ENCODE assay signal across 23 cellular contexts in the genomic region with DNA sequence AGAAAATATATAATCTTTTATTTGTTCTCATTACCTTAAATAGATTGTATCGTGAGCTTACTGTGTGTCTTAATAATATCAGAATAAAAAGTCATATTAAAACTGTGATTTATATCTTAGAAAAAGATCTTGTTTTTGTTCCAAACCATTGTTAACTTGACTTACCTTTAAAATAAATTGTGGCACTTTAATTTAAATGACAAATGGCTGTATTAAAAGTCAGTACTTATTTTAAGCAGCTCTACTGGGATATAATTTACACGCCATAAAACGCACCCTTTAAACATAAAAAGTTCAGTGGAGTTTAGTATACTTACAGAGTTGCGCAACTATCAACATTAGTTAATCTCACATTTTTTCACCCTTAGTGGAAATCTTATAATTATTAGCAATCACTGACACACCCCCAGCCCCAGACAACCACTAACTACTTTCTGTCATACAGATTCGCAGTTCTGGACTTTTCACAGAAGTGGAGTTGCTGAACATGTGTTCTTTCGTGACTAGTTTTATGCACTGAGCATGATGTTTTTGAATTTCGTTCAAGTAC.
"Had no signal": no experiment of that assay in that cellular context is flagged by ENCODE, and none has a peak within 500 bp of the region (broad histone marks: within the 10 kb centered on the region; RNA-seq: fewer than 3 reads in every experiment).

No MANE protein-coding gene starts in this region.

- H3K27me3 ChIP-seq: MG63, SJSA1 had no signal

- DNase-seq: Karpas-422, KG1, MG63, NCI-H1092, NCI-H1105 treated with DMSO at 0.1 percent for 48 hours, NCI-H1417 treated with DMSO at 0.1 percent for 48 hours, NCI-H146, NCI-H1694 treated with DMSO at 0.1 percent for 48 hours, NCI-H1930, NCI-H2081, NCI-H2107, NCI-H2227 treated with DMSO at 0.1 percent for 48 hours, NCI-H524, NCI-H526 treated with DMSO at 0.1 percent for 48 hours, NCI-H748 treated with DMSO at 0.1 percent for 48 hours, Right ventricle myocardium superior, RPMI8226, SIG-M5, SW 1271, T-cell had no signal

- H3K27ac ChIP-seq: SJSA1, SK-N-MC had no signal

- H3K9me3 ChIP-seq: MG63, SJSA1 had no signal

- H3K36me3 ChIP-seq: MG63, SJSA1 had no signal

- FAIRE-seq: RCC 7860 had no signal

- H3K4me1 ChIP-seq: SJSA1 had no signal

- H3K4me3 ChIP-seq: MG63, SJSA1, SK-N-MC had no signal

- ATAC-seq: T-cell had no signal
